ENCODE assay signal across 9 cellular contexts in the genomic region with DNA sequence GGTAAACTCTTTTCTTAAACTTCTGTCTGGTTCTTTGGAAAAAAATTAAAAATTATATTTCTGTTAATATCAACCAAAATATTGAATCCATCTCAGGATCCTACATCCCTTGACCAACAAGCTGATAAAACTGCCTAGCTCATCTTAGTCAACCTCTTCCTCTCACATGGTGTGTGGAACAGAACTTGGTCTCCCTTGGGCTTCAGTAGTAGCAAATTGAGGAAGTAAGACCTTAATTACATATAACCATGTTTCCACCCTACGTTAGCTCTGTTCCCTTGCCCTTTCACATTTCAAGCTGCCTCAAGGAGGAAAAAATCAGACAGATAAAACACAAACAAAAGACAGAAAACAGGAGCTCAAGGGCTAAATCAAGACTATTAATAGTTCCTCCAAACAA.
DNase-seq lines count a peak whose midpoint lies in the region; ATAC-seq and TF ChIP-seq lines count a peak whose summit lies in the region.
"Had no signal": no experiment of that assay in that cellular context is flagged by ENCODE, and none has a peak within 500 bp of the region (broad histone marks: within the 10 kb centered on the region; RNA-seq: fewer than 3 reads in every experiment).

No MANE protein-coding gene starts in this region.

- H3K4me1 ChIP-seq in vagina: no peaks in the 10 kb centered on the region
- H3K4me1 ChIP-seq in heart left ventricle: no peaks in the 10 kb centered on the region

- H3K27me3 ChIP-seq in vagina (no peaks in the 10 kb centered on the region), heart left ventricle (peaks cover 0 to 15% (median 0%) of the 10 kb centered on the region in 9 donors)

- no peak overlapping the region for H3K27ac ChIP-seq in vagina
- no peak overlapping the region for H3K27ac ChIP-seq in heart left ventricle

- ATAC-seq in HG02870 (IDR thresholded peaks at IDR 0.05; ENCODE audit: unreplicated experiment): peak; percentile 93
- ATAC-seq in left lobe of liver: no peak
- no peak for ATAC-seq in sciatic nerve
- ATAC-seq in heart left ventricle: no peak

- TF ChIP-seq CTCF in vagina (IDR thresholded peaks at IDR 0.05) (no peak), heart left ventricle (IDR thresholded peaks at IDR 0.05) (no peak)

- 27 to 44% (median 38%) methylated on average over 1 of the region's 1 CpG for WGBS in heart left ventricle, 4 donors

- TF ChIP-seq POLR2A in vagina (IDR thresholded peaks at IDR 0.05) (no peak), heart left ventricle (IDR thresholded peaks at IDR 0.05) (no peak)

- no peaks in the 10 kb centered on the region for H3K36me3 ChIP-seq in vagina
- H3K36me3 ChIP-seq in heart left ventricle: no peaks in the 10 kb centered on the region

- intact Hi-C loops in vagina (cut with DNase I) (no loop called here), sciatic nerve (cut with DNase I) (no loop called here), heart left ventricle (cut with DNase I) (loop anchor here in 1 of 10 donors (10.0 kb wide), 2 partner anchors 121 to 161 kb away; no protein-coding TSS in a partner anchor)

- peak; percentile 16 for DNase-seq in GM19238 (ENCODE audit: insufficient read length, low spot score)
- peak; percentile 59 for DNase-seq in NAMALWA (ENCODE audit: low spot score)
- DNase-seq in pons (ENCODE audit: low spot score): peak; percentile 68
- no peak for DNase-seq in left lobe of liver (ENCODE audit: low spot score)
- no peak for DNase-seq in vagina (ENCODE audit: extremely low spot score in 2 of 2)
- no peak for DNase-seq in sciatic nerve (ENCODE audit: low spot score)
- no peak for DNase-seq in heart left ventricle
- DNase-seq: activated naive CD8-positive, alpha-beta T cell treated with anti-CD3 and anti-CD28 coated beads for 36 hours had no signal

- H3K4me3 ChIP-seq in vagina: no peak overlapping the region
- no peak overlapping the region for H3K4me3 ChIP-seq in heart left ventricle

- H3K9me3 ChIP-seq in vagina (no peaks in the 10 kb centered on the region), heart left ventricle (no peaks in the 10 kb centered on the region)

Comparison
In these comparisons a context has a peak if more than half of its experiments do, and no peak if none do; other contexts are left out.
1. DNase-seq: peak in GM19238 (single experiment), NAMALWA (single experiment) and pons (single experiment); none in left lobe of liver (single experiment), vagina (0 of 2), sciatic nerve (single experiment) and heart left ventricle (0 of 5).